1 cellular context compared by ENCODE assay signal in genomic region chr9:134384811-134385479, GRCh38.
TF ChIP-seq lines count a peak whose summit lies in the region.

No MANE protein-coding gene starts in this region.

TF ChIP-seq in endothelial cell of umbilical vein, 7 proteins besides CTCF, POLR2A, EP300 and RAD21 (continued from another document):
- no peak for TF ChIP-seq EZH2 (IDR thresholded peaks at IDR 0.05; ENCODE audit: borderline replicate concordance, low read depth, low read length, severe bottlenecking)
- no peak for TF ChIP-seq JUN (IDR thresholded peaks at IDR 0.05; ENCODE audit: borderline replicate concordance, insufficient read depth, insufficient read length, low read depth)
- TF ChIP-seq FOS (IDR thresholded peaks at IDR 0.05; ENCODE audit: borderline replicate concordance, insufficient read depth, low read length) = no peak
